In the genomic region with DNA sequence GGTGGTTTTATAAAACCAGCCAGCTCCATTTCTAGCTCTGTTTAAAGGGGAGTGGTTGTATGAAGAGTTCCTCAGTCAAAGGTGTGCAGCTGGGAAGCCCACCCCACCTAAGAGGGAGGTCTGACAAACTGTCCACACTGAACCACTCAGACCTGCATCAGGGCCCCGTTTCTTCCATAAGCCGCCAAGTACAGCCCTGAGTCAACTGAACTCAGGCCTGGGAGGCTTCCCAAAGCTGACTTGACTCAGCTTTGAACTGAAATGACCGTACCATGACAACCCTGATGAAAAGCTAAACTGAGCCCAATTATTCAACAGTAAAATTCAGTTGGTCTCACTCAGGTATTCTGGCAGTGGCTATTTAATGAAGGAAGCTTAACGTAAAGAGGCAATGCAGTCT, we compare ENCODE assay signal across 2 cellular contexts. TPM values are rescaled to one million over a fixed set of nuclear protein-coding genes. Genes with fewer than 3 reads are reported as not detected.
"Had no signal": no experiment of that assay in that cellular context is flagged by ENCODE, and none has a peak within 500 bp of the region (broad histone marks: within the 10 kb centered on the region; RNA-seq: fewer than 3 reads in every experiment).

No MANE protein-coding gene starts in this region.

RNA-seq across cellular contexts. Expression of gene CBS, which starts 26.6 kb away (rescaled TPM):
- total RNA-seq: mononuclear cell had no signal
- polyA plus RNA-seq: immature natural killer cell had no signal
